2 cellular contexts compared by ENCODE assay signal in the genomic region with DNA sequence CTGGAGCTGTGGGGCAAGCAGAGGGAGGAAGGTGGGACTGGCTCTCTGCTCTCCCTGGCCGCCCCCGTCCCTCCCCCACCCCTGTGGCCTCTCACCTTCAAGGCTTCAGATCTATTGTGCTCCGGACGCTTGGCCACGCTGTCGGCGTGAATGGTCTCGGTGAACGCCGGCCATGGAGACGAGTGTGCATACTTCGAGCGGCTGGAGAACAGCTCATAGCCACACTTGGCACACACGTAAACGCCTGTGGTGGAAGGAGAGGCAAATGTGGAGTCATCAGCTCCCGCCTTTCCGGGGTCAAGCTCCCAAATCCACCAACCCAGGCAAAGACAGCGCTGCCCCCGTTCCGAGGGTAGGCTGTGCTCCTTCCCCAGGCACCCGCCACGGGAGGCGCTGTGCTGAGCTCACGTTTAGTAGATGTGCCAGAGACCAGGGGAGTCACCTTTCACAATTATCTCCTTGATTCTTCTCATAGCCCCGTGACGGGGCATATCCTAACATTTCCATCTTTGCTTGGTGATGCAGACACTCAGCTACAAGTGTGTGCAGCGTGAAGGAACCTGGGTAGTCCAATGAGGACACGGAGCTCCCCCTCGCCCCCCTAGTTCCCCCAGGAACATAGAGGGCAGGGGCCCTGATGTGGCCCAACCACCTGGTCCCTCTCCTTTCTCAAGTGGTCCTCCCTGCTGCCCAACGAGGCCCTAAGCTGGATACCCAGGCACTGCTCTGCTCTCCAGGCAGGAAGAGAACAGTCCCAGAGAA.
TF ChIP-seq lines count a peak whose summit lies in the region.

No MANE protein-coding gene starts in this region.

TF ChIP-seq in SK-N-SH, 30 proteins besides CTCF, POLR2A, EP300 and RAD21 (continued from another document):
- TF ChIP-seq, protein P1, sequence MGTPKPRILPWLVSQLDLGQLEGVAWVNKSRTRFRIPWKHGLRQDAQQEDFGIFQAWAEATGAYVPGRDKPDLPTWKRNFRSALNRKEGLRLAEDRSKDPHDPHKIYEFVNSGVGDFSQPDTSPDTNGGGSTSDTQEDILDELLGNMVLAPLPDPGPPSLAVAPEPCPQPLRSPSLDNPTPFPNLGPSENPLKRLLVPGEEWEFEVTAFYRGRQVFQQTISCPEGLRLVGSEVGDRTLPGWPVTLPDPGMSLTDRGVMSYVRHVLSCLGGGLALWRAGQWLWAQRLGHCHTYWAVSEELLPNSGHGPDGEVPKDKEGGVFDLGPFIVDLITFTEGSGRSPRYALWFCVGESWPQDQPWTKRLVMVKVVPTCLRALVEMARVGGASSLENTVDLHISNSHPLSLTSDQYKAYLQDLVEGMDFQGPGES (IDR thresholded peaks at IDR 0.05; ENCODE audit: low read depth, low read length): no peak
- no peak for TF ChIP-seq JUND (IDR thresholded peaks at IDR 0.05)
- TF ChIP-seq FOXJ3 (CRISPR knock-in tag; IDR thresholded peaks at IDR 0.05): no peak
- TF ChIP-seq RXRA (IDR thresholded peaks at IDR 0.05; ENCODE audit: borderline replicate concordance, low read depth): no peak
- TF ChIP-seq, protein P2, sequence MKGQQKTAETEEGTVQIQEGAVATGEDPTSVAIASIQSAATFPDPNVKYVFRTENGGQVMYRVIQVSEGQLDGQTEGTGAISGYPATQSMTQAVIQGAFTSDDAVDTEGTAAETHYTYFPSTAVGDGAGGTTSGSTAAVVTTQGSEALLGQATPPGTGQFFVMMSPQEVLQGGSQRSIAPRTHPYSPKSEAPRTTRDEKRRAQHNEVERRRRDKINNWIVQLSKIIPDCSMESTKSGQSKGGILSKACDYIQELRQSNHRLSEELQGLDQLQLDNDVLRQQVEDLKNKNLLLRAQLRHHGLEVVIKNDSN (IDR thresholded peaks at IDR 0.05; ENCODE audit: borderline replicate concordance, low read depth): no peak
- TF ChIP-seq SIN3A (IDR thresholded peaks at IDR 0.05; ENCODE audit: borderline replicate concordance, low read depth, low read length): no peak
- TF ChIP-seq, protein P3, sequence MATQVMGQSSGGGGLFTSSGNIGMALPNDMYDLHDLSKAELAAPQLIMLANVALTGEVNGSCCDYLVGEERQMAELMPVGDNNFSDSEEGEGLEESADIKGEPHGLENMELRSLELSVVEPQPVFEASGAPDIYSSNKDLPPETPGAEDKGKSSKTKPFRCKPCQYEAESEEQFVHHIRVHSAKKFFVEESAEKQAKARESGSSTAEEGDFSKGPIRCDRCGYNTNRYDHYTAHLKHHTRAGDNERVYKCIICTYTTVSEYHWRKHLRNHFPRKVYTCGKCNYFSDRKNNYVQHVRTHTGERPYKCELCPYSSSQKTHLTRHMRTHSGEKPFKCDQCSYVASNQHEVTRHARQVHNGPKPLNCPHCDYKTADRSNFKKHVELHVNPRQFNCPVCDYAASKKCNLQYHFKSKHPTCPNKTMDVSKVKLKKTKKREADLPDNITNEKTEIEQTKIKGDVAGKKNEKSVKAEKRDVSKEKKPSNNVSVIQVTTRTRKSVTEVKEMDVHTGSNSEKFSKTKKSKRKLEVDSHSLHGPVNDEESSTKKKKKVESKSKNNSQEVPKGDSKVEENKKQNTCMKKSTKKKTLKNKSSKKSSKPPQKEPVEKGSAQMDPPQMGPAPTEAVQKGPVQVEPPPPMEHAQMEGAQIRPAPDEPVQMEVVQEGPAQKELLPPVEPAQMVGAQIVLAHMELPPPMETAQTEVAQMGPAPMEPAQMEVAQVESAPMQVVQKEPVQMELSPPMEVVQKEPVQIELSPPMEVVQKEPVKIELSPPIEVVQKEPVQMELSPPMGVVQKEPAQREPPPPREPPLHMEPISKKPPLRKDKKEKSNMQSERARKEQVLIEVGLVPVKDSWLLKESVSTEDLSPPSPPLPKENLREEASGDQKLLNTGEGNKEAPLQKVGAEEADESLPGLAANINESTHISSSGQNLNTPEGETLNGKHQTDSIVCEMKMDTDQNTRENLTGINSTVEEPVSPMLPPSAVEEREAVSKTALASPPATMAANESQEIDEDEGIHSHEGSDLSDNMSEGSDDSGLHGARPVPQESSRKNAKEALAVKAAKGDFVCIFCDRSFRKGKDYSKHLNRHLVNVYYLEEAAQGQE (IDR thresholded peaks at IDR 0.05; ENCODE audit: low read depth, low read length): no peak
- TF ChIP-seq TCF12 (IDR thresholded peaks at IDR 0.05): no peak
- TF ChIP-seq SMC3 (IDR thresholded peaks at IDR 0.05; ENCODE audit: low read depth, low read length): no peak
- no peak for TF ChIP-seq POLR2AphosphoS5 (IDR thresholded peaks at IDR 0.05; ENCODE audit: low read depth, low read length)
- TF ChIP-seq TAF1 (IDR thresholded peaks at IDR 0.05; ENCODE audit: borderline replicate concordance, low read depth, low read length): no peak
- TF ChIP-seq GABPA (IDR thresholded peaks at IDR 0.05; ENCODE audit: low read depth): no peak
TF ChIP-seq in SK-N-SH: peak in this region for 0.

TF ChIP-seq in SK-N-SH treated with all-trans-retinoic acid at 6 μM for 48 hours, 23 proteins besides CTCF, POLR2A, EP300 and RAD21 (continued from another document):
- TF ChIP-seq CSDC2 (CRISPR knock-in tag; IDR thresholded peaks at IDR 0.05): no peak
- no peak for TF ChIP-seq SNAI2 (CRISPR knock-in tag; IDR thresholded peaks at IDR 0.05)
- TF ChIP-seq ESRRG (CRISPR knock-in tag; IDR thresholded peaks at IDR 0.05): no peak
- no peak for TF ChIP-seq CREB5 (CRISPR knock-in tag; IDR thresholded peaks at IDR 0.05; ENCODE audit: low read depth)
- no peak for TF ChIP-seq TSHZ2 (CRISPR knock-in tag; IDR thresholded peaks at IDR 0.05)
- no peak for TF ChIP-seq RARB (CRISPR knock-in tag; IDR thresholded peaks at IDR 0.05)
- no peak for TF ChIP-seq ZFP3 (CRISPR knock-in tag; IDR thresholded peaks at IDR 0.05)
- no peak for TF ChIP-seq BACH2 (CRISPR knock-in tag; IDR thresholded peaks at IDR 0.05; ENCODE audit: borderline replicate concordance)
- no peak for TF ChIP-seq OSR1 (CRISPR knock-in tag; IDR thresholded peaks at IDR 0.05)
- TF ChIP-seq PPARA (CRISPR knock-in tag; IDR thresholded peaks at IDR 0.05; ENCODE audit: borderline replicate concordance): no peak
